1 cellular context compared by ENCODE assay signal in the genomic region with DNA sequence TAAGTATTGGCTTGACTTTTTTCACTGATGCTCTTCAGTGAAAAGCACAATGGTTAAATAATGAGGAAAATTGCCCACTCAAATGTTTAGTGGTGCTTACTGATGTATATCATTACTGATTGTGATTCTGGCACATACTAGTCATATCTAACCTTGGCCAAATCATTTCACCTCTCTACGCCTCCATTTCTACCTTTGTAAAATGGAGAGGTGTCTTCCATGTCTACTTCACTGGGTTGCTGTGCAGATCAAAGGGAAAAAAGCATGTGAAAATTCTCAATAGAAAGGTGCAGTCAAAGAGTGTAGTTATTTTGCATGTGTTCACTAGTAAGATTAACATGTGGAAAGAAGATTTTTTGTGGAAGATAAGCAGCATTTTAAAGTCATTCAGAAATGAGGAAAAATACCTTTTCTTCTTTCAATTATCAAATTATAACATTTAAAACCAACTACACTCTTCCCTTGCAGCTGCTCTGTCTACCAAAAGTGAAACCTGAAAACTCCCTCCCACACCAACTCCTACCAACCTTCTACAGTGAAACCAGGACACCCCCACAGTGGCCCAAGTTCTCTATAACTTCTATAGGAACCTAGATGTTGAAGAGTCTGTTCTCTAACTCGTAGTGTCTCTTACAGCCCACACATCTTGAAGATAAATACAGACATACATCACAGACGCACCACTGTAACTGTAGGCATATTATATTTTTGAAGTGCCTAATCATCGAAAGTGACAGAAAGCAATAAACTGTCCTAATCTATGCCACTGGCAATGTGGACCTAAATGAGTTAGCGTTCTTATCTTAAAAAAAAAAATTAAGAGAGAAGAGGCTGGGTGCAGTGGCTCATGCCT.
TF ChIP-seq lines count a peak whose summit lies in the region.

No MANE protein-coding gene starts in this region.

TF ChIP-seq in GM12878, 131 proteins besides CTCF, POLR2A, EP300 and RAD21 (continued from another document and continues in another):
- TF ChIP-seq, protein P1, sequence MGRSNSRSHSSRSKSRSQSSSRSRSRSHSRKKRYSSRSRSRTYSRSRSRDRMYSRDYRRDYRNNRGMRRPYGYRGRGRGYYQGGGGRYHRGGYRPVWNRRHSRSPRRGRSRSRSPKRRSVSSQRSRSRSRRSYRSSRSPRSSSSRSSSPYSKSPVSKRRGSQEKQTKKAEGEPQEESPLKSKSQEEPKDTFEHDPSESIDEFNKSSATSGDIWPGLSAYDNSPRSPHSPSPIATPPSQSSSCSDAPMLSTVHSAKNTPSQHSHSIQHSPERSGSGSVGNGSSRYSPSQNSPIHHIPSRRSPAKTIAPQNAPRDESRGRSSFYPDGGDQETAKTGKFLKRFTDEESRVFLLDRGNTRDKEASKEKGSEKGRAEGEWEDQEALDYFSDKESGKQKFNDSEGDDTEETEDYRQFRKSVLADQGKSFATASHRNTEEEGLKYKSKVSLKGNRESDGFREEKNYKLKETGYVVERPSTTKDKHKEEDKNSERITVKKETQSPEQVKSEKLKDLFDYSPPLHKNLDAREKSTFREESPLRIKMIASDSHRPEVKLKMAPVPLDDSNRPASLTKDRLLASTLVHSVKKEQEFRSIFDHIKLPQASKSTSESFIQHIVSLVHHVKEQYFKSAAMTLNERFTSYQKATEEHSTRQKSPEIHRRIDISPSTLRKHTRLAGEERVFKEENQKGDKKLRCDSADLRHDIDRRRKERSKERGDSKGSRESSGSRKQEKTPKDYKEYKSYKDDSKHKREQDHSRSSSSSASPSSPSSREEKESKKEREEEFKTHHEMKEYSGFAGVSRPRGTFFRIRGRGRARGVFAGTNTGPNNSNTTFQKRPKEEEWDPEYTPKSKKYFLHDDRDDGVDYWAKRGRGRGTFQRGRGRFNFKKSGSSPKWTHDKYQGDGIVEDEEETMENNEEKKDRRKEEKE (IDR thresholded peaks at IDR 0.05), result no peak
- TF ChIP-seq, protein P2, sequence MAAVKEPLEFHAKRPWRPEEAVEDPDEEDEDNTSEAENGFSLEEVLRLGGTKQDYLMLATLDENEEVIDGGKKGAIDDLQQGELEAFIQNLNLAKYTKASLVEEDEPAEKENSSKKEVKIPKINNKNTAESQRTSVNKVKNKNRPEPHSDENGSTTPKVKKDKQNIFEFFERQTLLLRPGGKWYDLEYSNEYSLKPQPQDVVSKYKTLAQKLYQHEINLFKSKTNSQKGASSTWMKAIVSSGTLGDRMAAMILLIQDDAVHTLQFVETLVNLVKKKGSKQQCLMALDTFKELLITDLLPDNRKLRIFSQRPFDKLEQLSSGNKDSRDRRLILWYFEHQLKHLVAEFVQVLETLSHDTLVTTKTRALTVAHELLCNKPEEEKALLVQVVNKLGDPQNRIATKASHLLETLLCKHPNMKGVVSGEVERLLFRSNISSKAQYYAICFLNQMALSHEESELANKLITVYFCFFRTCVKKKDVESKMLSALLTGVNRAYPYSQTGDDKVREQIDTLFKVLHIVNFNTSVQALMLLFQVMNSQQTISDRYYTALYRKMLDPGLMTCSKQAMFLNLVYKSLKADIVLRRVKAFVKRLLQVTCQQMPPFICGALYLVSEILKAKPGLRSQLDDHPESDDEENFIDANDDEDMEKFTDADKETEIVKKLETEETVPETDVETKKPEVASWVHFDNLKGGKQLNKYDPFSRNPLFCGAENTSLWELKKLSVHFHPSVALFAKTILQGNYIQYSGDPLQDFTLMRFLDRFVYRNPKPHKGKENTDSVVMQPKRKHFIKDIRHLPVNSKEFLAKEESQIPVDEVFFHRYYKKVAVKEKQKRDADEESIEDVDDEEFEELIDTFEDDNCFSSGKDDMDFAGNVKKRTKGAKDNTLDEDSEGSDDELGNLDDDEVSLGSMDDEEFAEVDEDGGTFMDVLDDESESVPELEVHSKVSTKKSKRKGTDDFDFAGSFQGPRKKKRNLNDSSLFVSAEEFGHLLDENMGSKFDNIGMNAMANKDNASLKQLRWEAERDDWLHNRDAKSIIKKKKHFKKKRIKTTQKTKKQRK (IDR thresholded peaks at IDR 0.05; ENCODE audit: low read depth, low read length), result no peak
- TF ChIP-seq ZNF207 (IDR thresholded peaks at IDR 0.05; ENCODE audit: borderline replicate concordance) (no peak; the same call in 1 of the 2 replicates), SRF (IDR thresholded peaks at IDR 0.05; ENCODE audit: low read depth in 2 of 2, low read length in 2 of 2) (peak in 1 of 2 experiments; percentile 66; a peak in 1 of 4 replicates), SREBF1 (IDR thresholded peaks at IDR 0.05; ENCODE audit: low read length) (no peak), PML (IDR thresholded peaks at IDR 0.05; ENCODE audit: low read length) (peak; percentile 63), IKZF1 (conservative IDR thresholded peaks at IDR 0.05) (peak; percentile 62), EZH2 (IDR thresholded peaks at IDR 0.05; ENCODE audit: borderline replicate concordance, control insufficient read depth, low read depth, low read length) (no peak), POLR2AphosphoS2 (IDR thresholded peaks at IDR 0.05; ENCODE audit: low read depth, low read length) (no peak), CEBPB (IDR thresholded peaks at IDR 0.05; ENCODE audit: borderline replicate concordance in 1 of 2, low read depth in 2 of 2, low read length in 2 of 2) (peak in 1 of 2 experiments; percentile 94; a peak in 2 of 4 replicates), MEF2B (IDR thresholded peaks at IDR 0.05; ENCODE audit: partially characterized antibody, poor library complexity, severe bottlenecking) (no peak), NR2C1 (IDR thresholded peaks at IDR 0.05) (no peak), BRCA1 (IDR thresholded peaks at IDR 0.05; ENCODE audit: low read depth, low read length) (no peak), PAX5 (IDR thresholded peaks at IDR 0.05; ENCODE audit: borderline replicate concordance, low read depth, low read length) (peak; percentile 49; the same call in 1 of the 2 replicates), CREB1 (IDR thresholded peaks at IDR 0.05; ENCODE audit: low read depth) (peak; percentile 31; the same call in 1 of the 2 replicates), YY1 (IDR thresholded peaks at IDR 0.05; ENCODE audit: low read depth, low read length) (peak; percentile 63; the same call in 1 of the 2 replicates), RBBP5 (conservative IDR thresholded peaks at IDR 0.05) (no peak), CREM (IDR thresholded peaks at IDR 0.05; ENCODE audit: low read depth) (peak; percentile 66), ESRRA (IDR thresholded peaks at IDR 0.05; ENCODE audit: low read length) (no peak), KLF5 (IDR thresholded peaks at IDR 0.05; ENCODE audit: partially characterized antibody) (no peak), EGR1 (IDR thresholded peaks at IDR 0.05; ENCODE audit: borderline replicate concordance in 1 of 2, low read depth in 2 of 2, low read length in 2 of 2) (peak in 1 of 2 experiments; percentile 74; a peak in 2 of 3 replicates), KAT2A (conservative IDR thresholded peaks at IDR 0.05; ENCODE audit: control insufficient read depth, low read depth, low read length) (no peak), JUND (IDR thresholded peaks at IDR 0.05; ENCODE audit: low read depth, low read length) (peak; percentile 56; the same call in 1 of the 2 replicates), RUNX3 (IDR thresholded peaks at IDR 0.05; ENCODE audit: low read length) (peak; percentile 74), POLR2AphosphoS5 (IDR thresholded peaks at IDR 0.05; ENCODE audit: low read length) (no peak), LARP7 (IDR thresholded peaks at IDR 0.05) (no peak)
- TF ChIP-seq, protein P3, sequence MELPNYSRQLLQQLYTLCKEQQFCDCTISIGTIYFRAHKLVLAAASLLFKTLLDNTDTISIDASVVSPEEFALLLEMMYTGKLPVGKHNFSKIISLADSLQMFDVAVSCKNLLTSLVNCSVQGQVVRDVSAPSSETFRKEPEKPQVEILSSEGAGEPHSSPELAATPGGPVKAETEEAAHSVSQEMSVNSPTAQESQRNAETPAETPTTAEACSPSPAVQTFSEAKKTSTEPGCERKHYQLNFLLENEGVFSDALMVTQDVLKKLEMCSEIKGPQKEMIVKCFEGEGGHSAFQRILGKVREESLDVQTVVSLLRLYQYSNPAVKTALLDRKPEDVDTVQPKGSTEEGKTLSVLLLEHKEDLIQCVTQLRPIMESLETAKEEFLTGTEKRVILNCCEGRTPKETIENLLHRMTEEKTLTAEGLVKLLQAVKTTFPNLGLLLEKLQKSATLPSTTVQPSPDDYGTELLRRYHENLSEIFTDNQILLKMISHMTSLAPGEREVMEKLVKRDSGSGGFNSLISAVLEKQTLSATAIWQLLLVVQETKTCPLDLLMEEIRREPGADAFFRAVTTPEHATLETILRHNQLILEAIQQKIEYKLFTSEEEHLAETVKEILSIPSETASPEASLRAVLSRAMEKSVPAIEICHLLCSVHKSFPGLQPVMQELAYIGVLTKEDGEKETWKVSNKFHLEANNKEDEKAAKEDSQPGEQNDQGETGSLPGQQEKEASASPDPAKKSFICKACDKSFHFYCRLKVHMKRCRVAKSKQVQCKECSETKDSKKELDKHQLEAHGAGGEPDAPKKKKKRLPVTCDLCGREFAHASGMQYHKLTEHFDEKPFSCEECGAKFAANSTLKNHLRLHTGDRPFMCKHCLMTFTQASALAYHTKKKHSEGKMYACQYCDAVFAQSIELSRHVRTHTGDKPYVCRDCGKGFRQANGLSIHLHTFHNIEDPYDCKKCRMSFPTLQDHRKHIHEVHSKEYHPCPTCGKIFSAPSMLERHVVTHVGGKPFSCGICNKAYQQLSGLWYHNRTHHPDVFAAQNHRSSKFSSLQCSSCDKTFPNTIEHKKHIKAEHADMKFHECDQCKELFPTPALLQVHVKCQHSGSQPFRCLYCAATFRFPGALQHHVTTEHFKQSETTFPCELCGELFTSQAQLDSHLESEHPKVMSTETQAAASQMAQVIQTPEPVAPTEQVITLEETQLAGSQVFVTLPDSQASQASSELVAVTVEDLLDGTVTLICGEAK (IDR thresholded peaks at IDR 0.05; ENCODE audit: borderline replicate concordance), result no peak
- TF ChIP-seq, protein P4, sequence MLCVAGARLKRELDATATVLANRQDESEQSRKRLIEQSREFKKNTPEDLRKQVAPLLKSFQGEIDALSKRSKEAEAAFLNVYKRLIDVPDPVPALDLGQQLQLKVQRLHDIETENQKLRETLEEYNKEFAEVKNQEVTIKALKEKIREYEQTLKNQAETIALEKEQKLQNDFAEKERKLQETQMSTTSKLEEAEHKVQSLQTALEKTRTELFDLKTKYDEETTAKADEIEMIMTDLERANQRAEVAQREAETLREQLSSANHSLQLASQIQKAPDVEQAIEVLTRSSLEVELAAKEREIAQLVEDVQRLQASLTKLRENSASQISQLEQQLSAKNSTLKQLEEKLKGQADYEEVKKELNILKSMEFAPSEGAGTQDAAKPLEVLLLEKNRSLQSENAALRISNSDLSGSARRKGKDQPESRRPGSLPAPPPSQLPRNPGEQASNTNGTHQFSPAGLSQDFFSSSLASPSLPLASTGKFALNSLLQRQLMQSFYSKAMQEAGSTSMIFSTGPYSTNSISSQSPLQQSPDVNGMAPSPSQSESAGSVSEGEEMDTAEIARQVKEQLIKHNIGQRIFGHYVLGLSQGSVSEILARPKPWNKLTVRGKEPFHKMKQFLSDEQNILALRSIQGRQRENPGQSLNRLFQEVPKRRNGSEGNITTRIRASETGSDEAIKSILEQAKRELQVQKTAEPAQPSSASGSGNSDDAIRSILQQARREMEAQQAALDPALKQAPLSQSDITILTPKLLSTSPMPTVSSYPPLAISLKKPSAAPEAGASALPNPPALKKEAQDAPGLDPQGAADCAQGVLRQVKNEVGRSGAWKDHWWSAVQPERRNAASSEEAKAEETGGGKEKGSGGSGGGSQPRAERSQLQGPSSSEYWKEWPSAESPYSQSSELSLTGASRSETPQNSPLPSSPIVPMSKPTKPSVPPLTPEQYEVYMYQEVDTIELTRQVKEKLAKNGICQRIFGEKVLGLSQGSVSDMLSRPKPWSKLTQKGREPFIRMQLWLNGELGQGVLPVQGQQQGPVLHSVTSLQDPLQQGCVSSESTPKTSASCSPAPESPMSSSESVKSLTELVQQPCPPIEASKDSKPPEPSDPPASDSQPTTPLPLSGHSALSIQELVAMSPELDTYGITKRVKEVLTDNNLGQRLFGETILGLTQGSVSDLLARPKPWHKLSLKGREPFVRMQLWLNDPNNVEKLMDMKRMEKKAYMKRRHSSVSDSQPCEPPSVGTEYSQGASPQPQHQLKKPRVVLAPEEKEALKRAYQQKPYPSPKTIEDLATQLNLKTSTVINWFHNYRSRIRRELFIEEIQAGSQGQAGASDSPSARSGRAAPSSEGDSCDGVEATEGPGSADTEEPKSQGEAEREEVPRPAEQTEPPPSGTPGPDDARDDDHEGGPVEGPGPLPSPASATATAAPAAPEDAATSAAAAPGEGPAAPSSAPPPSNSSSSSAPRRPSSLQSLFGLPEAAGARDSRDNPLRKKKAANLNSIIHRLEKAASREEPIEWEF (IDR thresholded peaks at IDR 0.05; ENCODE audit: insufficient replicate concordance, low read depth, low read length), result no peak
- TF ChIP-seq, protein P5, sequence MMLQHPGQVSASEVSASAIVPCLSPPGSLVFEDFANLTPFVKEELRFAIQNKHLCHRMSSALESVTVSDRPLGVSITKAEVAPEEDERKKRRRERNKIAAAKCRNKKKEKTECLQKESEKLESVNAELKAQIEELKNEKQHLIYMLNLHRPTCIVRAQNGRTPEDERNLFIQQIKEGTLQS (IDR thresholded peaks at IDR 0.05; ENCODE audit: borderline replicate concordance, extremely low read depth, low read depth, low read length), result no peak
- TF ChIP-seq, protein P6, sequence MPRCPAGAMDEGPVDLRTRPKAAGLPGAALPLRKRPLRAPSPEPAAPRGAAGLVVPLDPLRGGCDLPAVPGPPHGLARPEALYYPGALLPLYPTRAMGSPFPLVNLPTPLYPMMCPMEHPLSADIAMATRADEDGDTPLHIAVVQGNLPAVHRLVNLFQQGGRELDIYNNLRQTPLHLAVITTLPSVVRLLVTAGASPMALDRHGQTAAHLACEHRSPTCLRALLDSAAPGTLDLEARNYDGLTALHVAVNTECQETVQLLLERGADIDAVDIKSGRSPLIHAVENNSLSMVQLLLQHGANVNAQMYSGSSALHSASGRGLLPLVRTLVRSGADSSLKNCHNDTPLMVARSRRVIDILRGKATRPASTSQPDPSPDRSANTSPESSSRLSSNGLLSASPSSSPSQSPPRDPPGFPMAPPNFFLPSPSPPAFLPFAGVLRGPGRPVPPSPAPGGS (IDR thresholded peaks at IDR 0.05; ENCODE audit: borderline replicate concordance, insufficient read depth, low read depth, low read length, poor library complexity, severe bottlenecking), result no peak
- TF ChIP-seq, protein P7, sequence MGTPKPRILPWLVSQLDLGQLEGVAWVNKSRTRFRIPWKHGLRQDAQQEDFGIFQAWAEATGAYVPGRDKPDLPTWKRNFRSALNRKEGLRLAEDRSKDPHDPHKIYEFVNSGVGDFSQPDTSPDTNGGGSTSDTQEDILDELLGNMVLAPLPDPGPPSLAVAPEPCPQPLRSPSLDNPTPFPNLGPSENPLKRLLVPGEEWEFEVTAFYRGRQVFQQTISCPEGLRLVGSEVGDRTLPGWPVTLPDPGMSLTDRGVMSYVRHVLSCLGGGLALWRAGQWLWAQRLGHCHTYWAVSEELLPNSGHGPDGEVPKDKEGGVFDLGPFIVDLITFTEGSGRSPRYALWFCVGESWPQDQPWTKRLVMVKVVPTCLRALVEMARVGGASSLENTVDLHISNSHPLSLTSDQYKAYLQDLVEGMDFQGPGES (IDR thresholded peaks at IDR 0.05), result no peak
- TF ChIP-seq, protein P8, sequence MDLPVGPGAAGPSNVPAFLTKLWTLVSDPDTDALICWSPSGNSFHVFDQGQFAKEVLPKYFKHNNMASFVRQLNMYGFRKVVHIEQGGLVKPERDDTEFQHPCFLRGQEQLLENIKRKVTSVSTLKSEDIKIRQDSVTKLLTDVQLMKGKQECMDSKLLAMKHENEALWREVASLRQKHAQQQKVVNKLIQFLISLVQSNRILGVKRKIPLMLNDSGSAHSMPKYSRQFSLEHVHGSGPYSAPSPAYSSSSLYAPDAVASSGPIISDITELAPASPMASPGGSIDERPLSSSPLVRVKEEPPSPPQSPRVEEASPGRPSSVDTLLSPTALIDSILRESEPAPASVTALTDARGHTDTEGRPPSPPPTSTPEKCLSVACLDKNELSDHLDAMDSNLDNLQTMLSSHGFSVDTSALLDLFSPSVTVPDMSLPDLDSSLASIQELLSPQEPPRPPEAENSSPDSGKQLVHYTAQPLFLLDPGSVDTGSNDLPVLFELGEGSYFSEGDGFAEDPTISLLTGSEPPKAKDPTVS (IDR thresholded peaks at IDR 0.05; ENCODE audit: low read depth, low read length), result no peak
